24 cellular contexts compared by ENCODE assay signal in genomic region chr6:36686668-36687513, GRCh38. TPM values are rescaled to one million over a fixed set of nuclear protein-coding genes. Genes with fewer than 3 reads are reported as not detected.
DNase-seq lines count a peak whose midpoint lies in the region; ATAC-seq, FAIRE-seq and TF ChIP-seq lines count a peak whose summit lies in the region.
"Had no signal": no experiment of that assay in that cellular context is flagged by ENCODE, and none has a peak within 500 bp of the region (broad histone marks: within the 10 kb centered on the region; RNA-seq: fewer than 3 reads in every experiment).

No MANE protein-coding gene starts in this region.

- H4K8ac ChIP-seq in mesenchymal stem cell (ENCODE audit: low read length) = no peak overlapping the region

- no peak overlapping the region for H2BK120ac ChIP-seq in mesenchymal stem cell (ENCODE audit: low read depth, low read length)

- H3K36me3 ChIP-seq in mesenchymal stem cell (ENCODE audit: control insufficient read depth in 1 of 2, insufficient read depth in 2 of 2, low read depth in 1 of 2, low read length in 2 of 2) = peaks cover 56 to 62% of the 10 kb centered on the region in 2 experiments
- H3K36me3 ChIP-seq: neutrophil had no signal

- H3K27ac Mint-ChIP-seq in T-helper 17 cell = peak overlapping the region; percentile 98

- no peak overlapping the region for H4K91ac ChIP-seq in mesenchymal stem cell (ENCODE audit: low read length)

- peak overlapping the region; percentile 25 for H3K27ac ChIP-seq in mesenchymal stem cell (ENCODE audit: low read length, poor library complexity, severe bottlenecking)
- H3K27ac ChIP-seq: neutrophil had no signal

- H3K79me1 ChIP-seq in mesenchymal stem cell (replicated peaks; ENCODE audit: low read length, poor library complexity, severe bottlenecking) = no peaks in the 10 kb centered on the region

- DNase-seq in AG10803 (ENCODE audit: low read depth) (peak; percentile 19), GM12891 (ENCODE audit: insufficient read length, low spot score) (no peak), T-helper 17 cell (no peak), mesenchymal stem cell (peak; percentile 41), NCI-H1105 (lab: John Stamatoyannopoulos, UW) (no peak), GM19239 (ENCODE audit: insufficient read length, low spot score) (no peak)
- DNase-seq: activated CD4-positive, alpha-beta T cell treated with anti-CD3 and anti-CD28 coated beads, Interleukin-2, amount 50 U/mL, for 1 hour; activated CD8-positive, alpha-beta memory T cell treated with anti-CD3 and anti-CD28 coated beads, Interleukin-2, amount 50 U/mL, for 4 hours; activated gamma-delta T cell; amygdala; effector CD8-positive, alpha-beta T cell; HCEC 1CT; heart left ventricle; mucosa of descending colon; NCI-H1694 treated with DMSO at 0.1 percent for 48 hours; NCI-H446 treated with DMSO at 0.1 percent for 48 hours; retina; stimulated activated CD4-positive, alpha-beta T cell treated with anti-CD3 and anti-CD28 coated beads, Interleukin-12 subunit alpha, Interleukin-12 subunit beta, amount 100 ng/mL, for 4 hours; T-helper 1 cell had no signal

- no peak overlapping the region for H2AK5ac ChIP-seq in mesenchymal stem cell (ENCODE audit: low read length, severe bottlenecking)

- H3K14ac ChIP-seq in mesenchymal stem cell (ENCODE audit: low read length in 2 of 2) = no peak overlapping the region

- H3K27me3 ChIP-seq in mesenchymal stem cell (ENCODE audit: control insufficient read depth in 1 of 2, insufficient read depth in 1 of 2, low read length in 2 of 2) = no peaks in the 10 kb centered on the region
- H3K27me3 ChIP-seq: heart left ventricle, neutrophil had no signal

- 92% methylated on average over 7 of the region's 10 CpGs for WGBS in mesenchymal stem cell

- H3K36me3 Mint-ChIP-seq in T-helper 17 cell (ENCODE audit: low read depth) = no peaks in the 10 kb centered on the region

- H3K4me1 Mint-ChIP-seq in T-helper 17 cell = peaks cover 20% of the 10 kb centered on the region
- H3K4me1 Mint-ChIP-seq: central memory CD8-positive, alpha-beta T cell had no signal

- TF ChIP-seq POLR2A in GM12891 (IDR thresholded peaks at IDR 0.05; ENCODE audit: low read depth, low read length) = peak; percentile 62; the same call in 1 of the 2 replicates

- ATAC-seq in T-helper 17 cell (no peak), GM21529 (IDR thresholded peaks at IDR 0.05; ENCODE audit: unreplicated experiment) (no peak), GM21515 (IDR thresholded peaks at IDR 0.05; ENCODE audit: unreplicated experiment) (no peak)
- ATAC-seq: left lobe of liver, mucosa of descending colon had no signal

- no peak overlapping the region for H2BK12ac ChIP-seq in mesenchymal stem cell (ENCODE audit: low read length in 2 of 2)

- H2BK15ac ChIP-seq in mesenchymal stem cell (ENCODE audit: low read depth, poor library complexity, severe bottlenecking) = no peak overlapping the region

- H3K4me1 ChIP-seq in mesenchymal stem cell (ENCODE audit: control insufficient read depth, insufficient read depth, low read depth, low read length) = peaks cover 34% of the 10 kb centered on the region

- no peak overlapping the region for H3K18ac ChIP-seq in mesenchymal stem cell (ENCODE audit: low read depth in 1 of 2, low read length in 2 of 2)

- H3K4ac ChIP-seq in mesenchymal stem cell (ENCODE audit: low read depth in 1 of 2, low read length in 2 of 2) = no peak overlapping the region

- H3K4me2 ChIP-seq in mesenchymal stem cell (ENCODE audit: low read length, poor library complexity, severe bottlenecking) = no peak overlapping the region

- H2BK5ac ChIP-seq in mesenchymal stem cell (ENCODE audit: low read depth, low read length, poor library complexity, severe bottlenecking) = no peak overlapping the region

- H3K23ac ChIP-seq in mesenchymal stem cell (ENCODE audit: low read length in 2 of 2) = peak overlapping the region in 1 of 2 experiments; percentile 61

- no peak for FAIRE-seq in GM12891 (lab: Jason Lieb, UNC)
- FAIRE-seq in GM19239 (lab: Jason Lieb, UNC) = no peak

- H3K4me3 ChIP-seq in AG10803 (ENCODE audit: low read length) (no peak overlapping the region), mesenchymal stem cell (ENCODE audit: insufficient read depth in 1 of 2, low read depth in 1 of 2, low read length in 2 of 2) (no peak overlapping the region)
- H3K4me3 ChIP-seq: heart left ventricle, mucosa of descending colon had no signal

- no peaks in the 10 kb centered on the region for H3K27me3 Mint-ChIP-seq in T-helper 17 cell
- H3K27me3 Mint-ChIP-seq: central memory CD8-positive, alpha-beta T cell had no signal

- peak overlapping the region; percentile 99 for H3K9ac ChIP-seq in mesenchymal stem cell (ENCODE audit: low read length)

- no peak for TF ChIP-seq CTCF in AG10803 (conservative IDR thresholded peaks at IDR 0.05; ENCODE audit: low read length)

- peak overlapping the region; percentile 25 for H3K4me3 Mint-ChIP-seq in T-helper 17 cell
- H3K4me3 Mint-ChIP-seq: central memory CD8-positive, alpha-beta T cell had no signal

- H2AFZ ChIP-seq in mesenchymal stem cell (ENCODE audit: low read depth, low read length) = no peak overlapping the region

- no peaks in the 10 kb centered on the region for H3K9me3 ChIP-seq in T-helper 17 cell (ENCODE audit: control insufficient read depth, low read length, poor library complexity, severe bottlenecking)
- no peaks in the 10 kb centered on the region for H3K9me3 ChIP-seq in mesenchymal stem cell (ENCODE audit: control insufficient read depth, low read length)
- H3K9me3 ChIP-seq: heart left ventricle, mucosa of descending colon, neutrophil had no signal

TF ChIP-seq in GM12891, 5 proteins besides CTCF, POLR2A, EP300 and RAD21:
- no peak for TF ChIP-seq PAX5 (IDR thresholded peaks at IDR 0.05; ENCODE audit: insufficient read depth, low read length, severe bottlenecking)
- no peak for TF ChIP-seq SPI1 (IDR thresholded peaks at IDR 0.05; ENCODE audit: low read depth, low read length)
- peak; percentile 32 for TF ChIP-seq POLR2AphosphoS5 (IDR thresholded peaks at IDR 0.05; ENCODE audit: low read depth, low read length)
- no peak for TF ChIP-seq POU2F2 (IDR thresholded peaks at IDR 0.05; ENCODE audit: low read depth, low read length)

RNA-seq across cellular contexts. Expression of gene CDKN1A, which starts 8.4 kb away (rescaled TPM):
- polyA plus RNA-seq in GM12891 (2012; ENCODE audit: low read depth, missing spikeins) = 206 TPM
- total RNA-seq in T-helper 17 cell = 100 to 1,000 TPM; 180 to 255 TPM
- polyA plus RNA-seq in mesenchymal stem cell (2013, experiment 1 of 2) = 604 TPM
- polyA plus RNA-seq in mesenchymal stem cell (2013, experiment 2 of 2) = 615 TPM

RNA-seq across cellular contexts. Expression of gene RAB44, which starts 10.7 kb away (rescaled TPM):
- polyA plus RNA-seq in GM12891 (2012; ENCODE audit: low read depth, missing spikeins) = 0.10 TPM
- under 1 TPM; 0.21 to 0.77 TPM for total RNA-seq in T-helper 17 cell
- polyA plus RNA-seq in mesenchymal stem cell (2013, experiment 1 of 2) = 0.01 TPM
- 0.01 TPM for polyA plus RNA-seq in mesenchymal stem cell (2013, experiment 2 of 2)

Comparison
In these comparisons a context has a peak if more than half of its experiments do, and no peak if none do; other contexts are left out.
1. DNase-seq: peak in AG10803 (single experiment) and mesenchymal stem cell (single experiment); none in GM12891 (single experiment), T-helper 17 cell (0 of 3), NCI-H1105 (single experiment) and GM19239 (single experiment).